Comparison of ENCODE assay signal across 15 cellular contexts in the genomic region with DNA sequence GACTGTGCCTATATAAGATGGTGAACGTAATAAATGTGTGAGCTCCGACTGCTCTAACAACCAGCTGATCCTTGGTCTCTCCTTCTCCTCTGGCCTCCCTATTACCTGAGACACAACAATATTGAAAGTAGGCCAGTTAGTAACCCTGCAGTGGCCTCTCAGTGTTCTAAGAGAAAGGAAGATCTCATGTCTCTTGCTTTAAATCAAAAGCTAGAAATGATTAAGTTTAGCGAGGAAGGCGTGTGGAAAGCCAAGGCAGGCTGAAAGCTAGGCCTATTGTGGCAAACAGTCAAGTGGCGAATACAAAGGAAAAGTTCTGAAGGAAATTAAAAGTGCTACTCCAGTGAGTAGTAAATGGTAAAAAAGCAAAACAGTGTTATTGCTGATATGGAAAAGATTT.
"Had no signal": no experiment of that assay in that cellular context is flagged by ENCODE, and none has a peak within 500 bp of the region (broad histone marks: within the 10 kb centered on the region; RNA-seq: fewer than 3 reads in every experiment).

No MANE protein-coding gene starts in this region.

- H3K4me3 ChIP-seq: coronary artery, lung, sigmoid colon, skin epidermis, stomach had no signal

- H3K27me3 Mint-ChIP-seq: naive B cell had no signal

- H3K9me3 ChIP-seq: sigmoid colon had no signal

- H3K27me3 ChIP-seq: sigmoid colon, stomach had no signal

- H3K36me3 ChIP-seq: sigmoid colon had no signal

- H3K9me3 Mint-ChIP-seq: naive B cell had no signal

- H3K27ac Mint-ChIP-seq: nephron had no signal

- H3K27ac ChIP-seq: coronary artery, sigmoid colon, skin epidermis had no signal

- DNase-seq: effector CD4-positive, alpha-beta T cell; foreskin melanocyte; islet precursor cell; midbrain; naive B cell; sigmoid colon; stimulated activated CD4-positive, alpha-beta T cell treated with anti-CD3 and anti-CD28 coated beads, Interleukin-2, amount 100 ng/mL, for 24 hours; stimulated activated CD4-positive, alpha-beta T cell treated with anti-CD3 and anti-CD28 coated beads, Interleukin-4, amount 100 ng/mL, for 4 hours; stimulated activated naive CD4-positive, alpha-beta T cell; stomach had no signal

- ATAC-seq: left lobe of liver had no signal

- H3K4me3 Mint-ChIP-seq: nephron had no signal
